ENCODE assay signal across 8 cellular contexts in the genomic region with DNA sequence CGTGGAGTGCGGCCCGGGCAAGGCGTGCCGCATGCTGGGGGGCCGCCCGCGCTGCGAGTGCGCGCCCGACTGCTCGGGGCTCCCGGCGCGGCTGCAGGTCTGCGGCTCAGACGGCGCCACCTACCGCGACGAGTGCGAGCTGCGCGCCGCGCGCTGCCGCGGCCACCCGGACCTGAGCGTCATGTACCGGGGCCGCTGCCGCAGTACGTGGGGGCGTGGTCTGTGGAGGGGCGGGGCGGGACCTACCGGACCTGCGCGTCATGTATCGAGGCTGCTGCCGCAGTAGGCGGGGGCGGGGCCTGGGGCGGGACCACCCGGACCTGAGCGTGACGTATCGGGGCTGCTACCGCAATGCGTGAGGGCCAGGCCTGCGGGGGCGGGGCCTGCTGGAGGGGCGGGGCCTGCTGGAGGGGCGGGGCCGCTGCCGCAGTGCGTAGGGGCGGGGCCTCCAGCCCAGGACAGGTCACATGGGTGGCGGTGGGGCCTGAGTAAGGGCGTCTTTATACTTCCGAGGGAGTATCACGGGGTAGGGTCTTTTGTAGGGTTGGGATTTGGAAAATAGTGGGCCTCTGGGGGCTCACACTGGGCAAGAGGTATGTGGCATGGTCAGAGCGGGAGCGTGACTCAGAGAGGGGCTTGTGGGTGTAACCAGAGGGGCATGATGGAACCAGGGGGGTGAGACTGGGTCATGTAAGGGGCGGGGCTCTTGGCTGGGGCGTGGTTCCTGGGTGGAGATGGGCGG. TPM values are rescaled to one million over a fixed set of nuclear protein-coding genes. Genes with fewer than 3 reads are reported as not detected.
A peak's percentile ranks its signal among the peaks of the same experiment; 100 is the strongest.
DNase-seq lines count a peak whose midpoint lies in the region; ATAC-seq and TF ChIP-seq lines count a peak whose summit lies in the region.

No MANE protein-coding gene starts in this region.

- H3K9me3 Mint-ChIP-seq in activated T-helper 1 cell treated with anti-CD3 and anti-CD28 coated beads, Interleukin-12 subunit alpha, Interleukin-12 subunit beta, Interleukin-2, Interleukin-4 antibody, amounts not matched to agents 30 ng/mL and 10 ng/mL and 1 ng/mL, durations not matched to agents 14 hours and 24 hours and 36 hours, result no peaks in the 10 kb centered on the region
- no peaks in the 10 kb centered on the region for H3K9me3 Mint-ChIP-seq in natural killer cell treated with Interleukin-12 subunit alpha and Interleukin-12 subunit beta and Interleukin-15 and Interleukin-18, amount 100 ng/mL, for 72 hours

- peak; percentile 48 to 82 for TF ChIP-seq POLR2A in Peyer's patch (IDR thresholded peaks at IDR 0.05)

- H3K36me3 Mint-ChIP-seq in activated T-helper 1 cell treated with anti-CD3 and anti-CD28 coated beads, Interleukin-12 subunit alpha, Interleukin-12 subunit beta, Interleukin-2, Interleukin-4 antibody, amounts not matched to agents 30 ng/mL and 10 ng/mL and 1 ng/mL, durations not matched to agents 14 hours and 24 hours and 36 hours (ENCODE audit: low read depth), result no peaks in the 10 kb centered on the region
- H3K36me3 Mint-ChIP-seq in natural killer cell treated with Interleukin-12 subunit alpha and Interleukin-12 subunit beta and Interleukin-15 and Interleukin-18, amount 100 ng/mL, for 72 hours, result no peaks in the 10 kb centered on the region

- no peaks in the 10 kb centered on the region; the same call in 1 of the 2 replicates for H3F3A ChIP-seq in GM23248 (ENCODE audit: insufficient read depth)

- peak overlapping the region; percentile 86 for H3K4me3 Mint-ChIP-seq in activated T-helper 1 cell treated with anti-CD3 and anti-CD28 coated beads, Interleukin-12 subunit alpha, Interleukin-12 subunit beta, Interleukin-2, Interleukin-4 antibody, amounts not matched to agents 30 ng/mL and 10 ng/mL and 1 ng/mL, durations not matched to agents 14 hours and 24 hours and 36 hours
- H3K4me3 Mint-ChIP-seq in natural killer cell treated with Interleukin-12 subunit alpha and Interleukin-12 subunit beta and Interleukin-15 and Interleukin-18, amount 100 ng/mL, for 72 hours, result peak overlapping the region; percentile 80

- intact Hi-C loops in activated T-helper 1 cell treated with anti-CD3 and anti-CD28 coated beads, Interleukin-12 subunit alpha, Interleukin-12 subunit beta, Interleukin-2, Interleukin-4 antibody, amounts not matched to agents 30 ng/mL and 10 ng/mL and 1 ng/mL, durations not matched to agents 14 hours and 24 hours and 36 hours (cut with micrococcal nuclease), result loop anchor here (1.0 to 10.0 kb wide), 10 partner anchors 17 to 564 kb away; partner anchors contain the start of genes ATP5F1D, CDC34, MIDN and POLRMT

- no peaks in the 10 kb centered on the region for H3K4me1 Mint-ChIP-seq in activated T-helper 1 cell treated with anti-CD3 and anti-CD28 coated beads, Interleukin-12 subunit alpha, Interleukin-12 subunit beta, Interleukin-2, Interleukin-4 antibody, amounts not matched to agents 30 ng/mL and 10 ng/mL and 1 ng/mL, durations not matched to agents 14 hours and 24 hours and 36 hours (ENCODE audit: low read depth)
- H3K4me1 Mint-ChIP-seq in natural killer cell treated with Interleukin-12 subunit alpha and Interleukin-12 subunit beta and Interleukin-15 and Interleukin-18, amount 100 ng/mL, for 72 hours (ENCODE audit: low read depth in 2 of 2), result no peaks in the 10 kb centered on the region

- H3K4me2 ChIP-seq in GM23248 (ENCODE audit: unreplicated experiment), result peak overlapping the region; percentile 61
- H3K4me2 ChIP-seq in Karpas-422 (ENCODE audit: low read depth, low read length, poor library complexity, severe bottlenecking), result peak overlapping the region; percentile 83

- H3K27ac ChIP-seq in GM23248 (peak overlapping the region; percentile 83), Karpas-422 (ENCODE audit: low read length) (peak overlapping the region; percentile 62), Peyer's patch (peak overlapping the region; percentile 76 to 96 (median 91))

- peaks cover 5% of the 10 kb centered on the region for H3K27me3 Mint-ChIP-seq in activated T-helper 1 cell treated with anti-CD3 and anti-CD28 coated beads, Interleukin-12 subunit alpha, Interleukin-12 subunit beta, Interleukin-2, Interleukin-4 antibody, amounts not matched to agents 30 ng/mL and 10 ng/mL and 1 ng/mL, durations not matched to agents 14 hours and 24 hours and 36 hours (ENCODE audit: insufficient read depth)
- peaks cover 1% of the 10 kb centered on the region in 2 donors for H3K27me3 Mint-ChIP-seq in natural killer cell treated with Interleukin-12 subunit alpha and Interleukin-12 subunit beta and Interleukin-15 and Interleukin-18, amount 100 ng/mL, for 72 hours

- peak; percentile 90 to 93 for ATAC-seq in natural killer cell treated with Interleukin-12 subunit alpha and Interleukin-12 subunit beta and Interleukin-15 and Interleukin-18, amount 100 ng/mL, for 72 hours

- peak; percentile 35 to 76 (median 59) for TF ChIP-seq CTCF in Peyer's patch (IDR thresholded peaks at IDR 0.05)
- TF ChIP-seq CTCF in fibroblast of mammary gland (conservative IDR thresholded peaks at IDR 0.05; ENCODE audit: control insufficient read depth, insufficient read depth, low read depth, low read length), result no peak

- H3K9me2 ChIP-seq in GM23248 (ENCODE audit: insufficient read depth) (no peaks in the 10 kb centered on the region), Karpas-422 (replicated peaks; ENCODE audit: insufficient read depth, low read length) (no peaks in the 10 kb centered on the region)

- 1% methylated on average over 38 to 44 of the region's 70 CpGs for WGBS in GM23248 (ENCODE audit: low coverage in 1 of 2, low lambda C conversion rate in 2 of 2, missing lambda C conversion rate in 2 of 2), 2 experiments

- H2AFZ ChIP-seq in GM23248 (peak overlapping the region; percentile 74), Karpas-422 (ENCODE audit: low read length) (peak overlapping the region; percentile 98; the same call in 1 of the 2 replicates)

- DNase-seq in EH (ENCODE audit: low read depth) (peak; percentile 98), GM23248 (peak; percentile 99), Karpas-422 (peak; percentile 100), Peyer's patch (peak; percentile 99 to 100 (median 100)), fibroblast of mammary gland (ENCODE audit: low read depth) (peak; percentile 96)
- DNase-seq in activated T-helper 1 cell treated with anti-CD3 and anti-CD28 coated beads, Interleukin-12 subunit alpha, Interleukin-12 subunit beta, Interleukin-2, Interleukin-4 antibody, amounts not matched to agents 30 ng/mL and 10 ng/mL and 1 ng/mL, durations not matched to agents 14 hours and 24 hours and 36 hours (ENCODE audit: low spot score), result peak; percentile 95
- peak; percentile 99 for DNase-seq in natural killer cell treated with Interleukin-12 subunit alpha and Interleukin-12 subunit beta and Interleukin-15 and Interleukin-18, amount 100 ng/mL, for 72 hours (ENCODE audit: low spot score)
- DNase-seq in stimulated activated naive CD4-positive, alpha-beta T cell treated with Interleukin-2 at 50 U/mL for 16 hours (lab: John Stamatoyannopoulos, UW), result peak; percentile 99

- H3K36me3 ChIP-seq in GM23248 (ENCODE audit: low read depth) (no peaks in the 10 kb centered on the region), Karpas-422 (ENCODE audit: insufficient read depth, low read length) (no peaks in the 10 kb centered on the region), Peyer's patch (no peaks in the 10 kb centered on the region)

- H3K4me3 ChIP-seq in GM23248 (peak overlapping the region; percentile 75), Karpas-422 (ENCODE audit: low read length) (peak overlapping the region; percentile 89), Peyer's patch (peak overlapping the region; percentile 72 to 95 (median 85)), fibroblast of mammary gland (ENCODE audit: control insufficient read depth, low read depth, low read length) (peak overlapping the region; percentile 47)

- no peaks in the 10 kb centered on the region for H3K9me3 ChIP-seq in GM23248 (ENCODE audit: low read depth)
- H3K9me3 ChIP-seq in Karpas-422 (ENCODE audit: low read length), result no peaks in the 10 kb centered on the region
- H3K9me3 ChIP-seq in Peyer's patch, result no peaks in the 10 kb centered on the region

- H3K4me1 ChIP-seq in GM23248 (ENCODE audit: insufficient read depth), result peaks cover 5% of the 10 kb centered on the region; the same call in 1 of the 2 replicates
- peaks cover 9% of the 10 kb centered on the region for H3K4me1 ChIP-seq in Karpas-422 (ENCODE audit: low read length)
- H3K4me1 ChIP-seq in Peyer's patch, result peaks cover 3 to 39% (median 13%) of the 10 kb centered on the region in 4 donors

- H3K79me2 ChIP-seq in GM23248 (ENCODE audit: insufficient read depth) (peaks cover 19% of the 10 kb centered on the region; the same call in 1 of the 2 replicates), Karpas-422 (ENCODE audit: low read length) (no peaks in the 10 kb centered on the region)

- H3K27ac Mint-ChIP-seq in activated T-helper 1 cell treated with anti-CD3 and anti-CD28 coated beads, Interleukin-12 subunit alpha, Interleukin-12 subunit beta, Interleukin-2, Interleukin-4 antibody, amounts not matched to agents 30 ng/mL and 10 ng/mL and 1 ng/mL, durations not matched to agents 14 hours and 24 hours and 36 hours, result peak overlapping the region; percentile 99
- H3K27ac Mint-ChIP-seq in natural killer cell treated with Interleukin-12 subunit alpha and Interleukin-12 subunit beta and Interleukin-15 and Interleukin-18, amount 100 ng/mL, for 72 hours, result peak overlapping the region; percentile 74 to 89

- H3K27me3 ChIP-seq in GM23248 (replicated peaks; ENCODE audit: insufficient read depth), result no peaks in the 10 kb centered on the region
- H3K27me3 ChIP-seq in Karpas-422 (ENCODE audit: low read length), result no peaks in the 10 kb centered on the region
- H3K27me3 ChIP-seq in Peyer's patch, result peaks cover 0 to 3% of the 10 kb centered on the region in 2 donors

- H3K9ac ChIP-seq in GM23248, result peak overlapping the region; percentile 92
- H3K9ac ChIP-seq in Karpas-422 (ENCODE audit: low read length), result peak overlapping the region; percentile 97

- H4K20me1 ChIP-seq in GM23248 (ENCODE audit: insufficient read depth) (no peaks in the 10 kb centered on the region), Karpas-422 (ENCODE audit: insufficient read depth, low read depth, low read length) (peaks cover 10% of the 10 kb centered on the region; the same call in 1 of the 2 replicates)

- in situ Hi-C loops in GM23248 (cut with MboI), result no loop called here

RNA-seq across cellular contexts. Expression of gene FSTL3, which starts 4.3 kb away (rescaled TPM):
- total RNA-seq in GM23248 (2014; rRNA removed; shearing (Covaris generic)), result 97.3 and 100 TPM in 2 replicates
- polyA plus RNA-seq in GM23248 (2016; fragmentation: Nextera tagmentation; extraction: Ambion mirVana), result 39.2 and 41.4 TPM in 2 replicates
- total RNA-seq in Karpas-422 (2014; rRNA removed; shearing (Covaris generic); ENCODE audit: low replicate concordance), result 2.3 and 3.0 TPM in 2 replicates
- total RNA-seq in Peyer's patch, result 10 to 100 TPM; 13.8 to 94.9 (median 34.9) TPM
- total RNA-seq in activated T-helper 1 cell treated with anti-CD3 and anti-CD28 coated beads, Interleukin-12 subunit alpha, Interleukin-12 subunit beta, Interleukin-2, Interleukin-4 antibody, amounts not matched to agents 30 ng/mL and 10 ng/mL and 1 ng/mL, durations not matched to agents 14 hours and 24 hours and 36 hours, result 5.5 and 5.6 TPM in 2 replicates
- 1 to 10 TPM; 1.7 to 3.6 TPM for total RNA-seq in natural killer cell treated with Interleukin-12 subunit alpha and Interleukin-12 subunit beta and Interleukin-15 and Interleukin-18, amount 100 ng/mL, for 72 hours

RNA-seq across cellular contexts. Expression of gene PRSS57, which starts 14.8 kb away (rescaled TPM):
- not detected in 2 replicates for total RNA-seq in GM23248 (2014; rRNA removed; shearing (Covaris generic))
- not detected in 2 replicates for polyA plus RNA-seq in GM23248 (2016; fragmentation: Nextera tagmentation; extraction: Ambion mirVana)
- not detected in 2 replicates for total RNA-seq in Karpas-422 (2014; rRNA removed; shearing (Covaris generic); ENCODE audit: low replicate concordance)
- total RNA-seq in Peyer's patch, result not detected
- total RNA-seq in activated T-helper 1 cell treated with anti-CD3 and anti-CD28 coated beads, Interleukin-12 subunit alpha, Interleukin-12 subunit beta, Interleukin-2, Interleukin-4 antibody, amounts not matched to agents 30 ng/mL and 10 ng/mL and 1 ng/mL, durations not matched to agents 14 hours and 24 hours and 36 hours, result not detected in 2 replicates
- total RNA-seq in natural killer cell treated with Interleukin-12 subunit alpha and Interleukin-12 subunit beta and Interleukin-15 and Interleukin-18, amount 100 ng/mL, for 72 hours, result 1 to 10 TPM in 1 of 2 donors, not detected in 1; 1.4 TPM

RNA-seq across cellular contexts. Expression of gene RNF126, which starts 17.4 kb away (rescaled TPM):
- 71.3 and 72.4 TPM in 2 replicates for total RNA-seq in GM23248 (2014; rRNA removed; shearing (Covaris generic))
- polyA plus RNA-seq in GM23248 (2016; fragmentation: Nextera tagmentation; extraction: Ambion mirVana), result 52.7 and 58.5 TPM in 2 replicates
- total RNA-seq in Karpas-422 (2014; rRNA removed; shearing (Covaris generic); ENCODE audit: low replicate concordance), result 36.5 and 66.5 TPM in 2 replicates
- total RNA-seq in Peyer's patch, result 100 to 1,000 TPM in 3 of 4 donors, 10 to 100 TPM in 1; 83.3 to 119 (median 115) TPM
- 107 and 110 TPM in 2 replicates for total RNA-seq in activated T-helper 1 cell treated with anti-CD3 and anti-CD28 coated beads, Interleukin-12 subunit alpha, Interleukin-12 subunit beta, Interleukin-2, Interleukin-4 antibody, amounts not matched to agents 30 ng/mL and 10 ng/mL and 1 ng/mL, durations not matched to agents 14 hours and 24 hours and 36 hours
- total RNA-seq in natural killer cell treated with Interleukin-12 subunit alpha and Interleukin-12 subunit beta and Interleukin-15 and Interleukin-18, amount 100 ng/mL, for 72 hours, result 100 to 1,000 TPM in 1 of 2 donors, 10 to 100 TPM in 1; 77.7 to 138 TPM

RNA-seq across cellular contexts. Expression of gene PALM, which starts 28.3 kb away (rescaled TPM):
- total RNA-seq in GM23248 (2014; rRNA removed; shearing (Covaris generic)), result 2.5 and 2.7 TPM in 2 replicates
- 0.32 and 0.36 TPM in 2 replicates for polyA plus RNA-seq in GM23248 (2016; fragmentation: Nextera tagmentation; extraction: Ambion mirVana)
- total RNA-seq in Karpas-422 (2014; rRNA removed; shearing (Covaris generic); ENCODE audit: low replicate concordance), result 3.5 TPM in 1 of 2 replicates, not detected in the other
- total RNA-seq in Peyer's patch, result 10 to 100 TPM in 3 of 4 donors, 1 to 10 TPM in 1; 7.5 to 33.8 (median 21.6) TPM
- 0.18 TPM in 1 of 2 replicates, not detected in the other for total RNA-seq in activated T-helper 1 cell treated with anti-CD3 and anti-CD28 coated beads, Interleukin-12 subunit alpha, Interleukin-12 subunit beta, Interleukin-2, Interleukin-4 antibody, amounts not matched to agents 30 ng/mL and 10 ng/mL and 1 ng/mL, durations not matched to agents 14 hours and 24 hours and 36 hours
- total RNA-seq in natural killer cell treated with Interleukin-12 subunit alpha and Interleukin-12 subunit beta and Interleukin-15 and Interleukin-18, amount 100 ng/mL, for 72 hours, result not detected

RNA-seq across cellular contexts. Expression of gene FGF22, which starts 40.8 kb away (rescaled TPM):
- 0.13 and 1.2 TPM in 2 replicates for total RNA-seq in GM23248 (2014; rRNA removed; shearing (Covaris generic))
- not detected in 2 replicates for polyA plus RNA-seq in GM23248 (2016; fragmentation: Nextera tagmentation; extraction: Ambion mirVana)
- total RNA-seq in Karpas-422 (2014; rRNA removed; shearing (Covaris generic); ENCODE audit: low replicate concordance), result not detected in 2 replicates
- total RNA-seq in Peyer's patch, result not detected
- total RNA-seq in activated T-helper 1 cell treated with anti-CD3 and anti-CD28 coated beads, Interleukin-12 subunit alpha, Interleukin-12 subunit beta, Interleukin-2, Interleukin-4 antibody, amounts not matched to agents 30 ng/mL and 10 ng/mL and 1 ng/mL, durations not matched to agents 14 hours and 24 hours and 36 hours, result not detected in 2 replicates
- not detected for total RNA-seq in natural killer cell treated with Interleukin-12 subunit alpha and Interleukin-12 subunit beta and Interleukin-15 and Interleukin-18, amount 100 ng/mL, for 72 hours

Comparison
In these comparisons a context has a peak if more than half of its experiments do, and no peak if none do; other contexts are left out.
1. Peak in every context shown above with its lines: DNase-seq, ATAC-seq, H3K4me3 ChIP-seq and H3K27ac ChIP-seq.